In genomic region chr13:33347866-33348265, GRCh38 we compare ENCODE assay signal across 25 cellular contexts.
A peak's percentile ranks its signal among the peaks of the same experiment; 100 is the strongest.
DNase-seq lines count a peak whose midpoint lies in the region; ATAC-seq and TF ChIP-seq lines count a peak whose summit lies in the region.
"Had no signal": no experiment of that assay in that cellular context is flagged by ENCODE, and none has a peak within 500 bp of the region (broad histone marks: within the 10 kb centered on the region; RNA-seq: fewer than 3 reads in every experiment).

No MANE protein-coding gene starts in this region.

- peaks cover 41% of the 10 kb centered on the region for H3K27me3 Mint-ChIP-seq in type B pancreatic cell

- H3K9me3 Mint-ChIP-seq in type B pancreatic cell: peaks cover 6% of the 10 kb centered on the region
- H3K9me3 Mint-ChIP-seq: activated B cell treated with CpG ODN at 0.5 μM for 24 hours; activated CD4-positive, alpha-beta memory T cell treated with anti-CD3 and anti-CD28 coated beads, Interleukin-2, amount 10 ng/mL, durations not matched to agents 7 days and 5 days; activated naive CD4-positive, alpha-beta T cell treated with anti-CD3 and anti-CD28 coated beads for 36 hours; dendritic cell treated with granulocyte-macrophage colony-stimulating factor and Interleukin-4, amounts not matched to agents 40 ng/mL and 50 ng/mL, for 4 days; stimulated activated naive CD8-positive, alpha-beta T cell treated with anti-CD3 and anti-CD28 coated beads, Interleukin-15, amount 100 ng/mL, for 72 hours had no signal

- ATAC-seq in Right ventricle myocardium inferior (no peak), GM19328 (IDR thresholded peaks at IDR 0.05; ENCODE audit: unreplicated experiment) (no peak)
- ATAC-seq: foreskin keratinocyte; natural killer cell treated with Interleukin-12 subunit alpha and Interleukin-12 subunit beta and Interleukin-15 and Interleukin-18, amount 100 ng/mL, for 72 hours; SK-N-SH treated with all-trans-retinoic acid at 6 μM for 48 hours; stimulated activated naive CD8-positive, alpha-beta T cell treated with anti-CD3 and anti-CD28 coated beads, Interleukin-15, amount 100 ng/mL, for 72 hours had no signal

- peaks cover 7% of the 10 kb centered on the region for H3K79me2 ChIP-seq in parathyroid adenoma
- no peaks in the 10 kb centered on the region for H3K79me2 ChIP-seq in mammary epithelial cell (ENCODE audit: insufficient read depth, low read length)

- H3K9me3 ChIP-seq in left ventricle myocardium inferior (replicated peaks) (no peaks in the 10 kb centered on the region), parathyroid adenoma (ENCODE audit: control insufficient read depth, low read length) (no peaks in the 10 kb centered on the region), mammary epithelial cell (replicated peaks; ENCODE audit: insufficient read depth, low read length) (no peaks in the 10 kb centered on the region)
- H3K9me3 ChIP-seq: BE2C, spleen had no signal

- H3K4me1 ChIP-seq in left ventricle myocardium inferior: peaks cover 65% of the 10 kb centered on the region
- H3K4me1 ChIP-seq in parathyroid adenoma: peaks cover 3% of the 10 kb centered on the region
- no peaks in the 10 kb centered on the region for H3K4me1 ChIP-seq in mammary epithelial cell (ENCODE audit: insufficient read depth, low read length)
- H3K4me1 ChIP-seq: BE2C had no signal

- TF ChIP-seq CTCF in left ventricle myocardium inferior (IDR thresholded peaks at IDR 0.05; ENCODE audit: borderline replicate concordance): no peak
- no peak for TF ChIP-seq CTCF in fibroblast of the aortic adventitia (IDR thresholded peaks at IDR 0.05; ENCODE audit: insufficient read depth, low read length)
- no peak for TF ChIP-seq CTCF in parathyroid adenoma (IDR thresholded peaks at IDR 0.05)
- TF ChIP-seq CTCF in type B pancreatic cell (conservative IDR thresholded peaks at IDR 0.05): no peak
- TF ChIP-seq CTCF in mammary epithelial cell (conservative IDR thresholded peaks at IDR 0.05 in 1 of 2, IDR thresholded peaks at IDR 0.05 in 1 of 2; ENCODE audit: extremely low read depth in 1 of 2, insufficient read depth in 1 of 2, low read depth in 1 of 2, low read length in 2 of 2): no peak

- H3K36me3 ChIP-seq in left ventricle myocardium inferior (no peaks in the 10 kb centered on the region), parathyroid adenoma (ENCODE audit: control insufficient read depth, insufficient read depth, low read length) (no peaks in the 10 kb centered on the region), mammary epithelial cell (ENCODE audit: insufficient read depth, low read length) (no peaks in the 10 kb centered on the region)
- H3K36me3 ChIP-seq: BE2C, spleen had no signal

- H3K4me2 ChIP-seq in parathyroid adenoma (ENCODE audit: low read length) (peak overlapping the region; percentile 17), mammary epithelial cell (ENCODE audit: insufficient read depth, low read depth, low read length) (no peak overlapping the region)

- in situ Hi-C loops in mammary epithelial cell (cut with MboI; ENCODE audit: low sequenced_read_pairs in 2 of 2): no loop called here

- intact Hi-C loops in left ventricle myocardium inferior (cut with micrococcal nuclease) (no loop called here), Right ventricle myocardium inferior (cut with DNase I) (no loop called here), mammary epithelial cell (cut with micrococcal nuclease) (no loop called here)

- DNase-seq in left ventricle myocardium inferior (no peak), Right ventricle myocardium inferior (ENCODE audit: missing footprints) (no peak), fibroblast of the aortic adventitia (ENCODE audit: low read depth) (peak; percentile 29), type B pancreatic cell (ENCODE audit: extremely low spot score, unreplicated experiment) (no peak), mammary epithelial cell (no peak), NK-92 (lab: John Stamatoyannopoulos, UW; ENCODE audit: unreplicated experiment) (no peak)
- DNase-seq: 8988T; activated B cell treated with CpG ODN at 0.5 μM for 24 hours; activated CD4-positive, alpha-beta memory T cell treated with anti-CD3 and anti-CD28 coated beads, Interleukin-2, amount 10 ng/mL, durations not matched to agents 7 days and 5 days; activated naive CD4-positive, alpha-beta T cell treated with anti-CD3 and anti-CD28 coated beads for 36 hours; activated T-cell treated with anti-CD3 and anti-CD28 coated beads for 4 hours; BE2C; foreskin keratinocyte; Karpas-422; NCI-H1092 treated with DMSO at 0.1 percent for 48 hours; NCI-H2029; NK-92 treated with Interleukin-12 subunit alpha and Interleukin-12 subunit beta, amount 100 ng/mL, for 24 hours; spleen; stimulated activated CD4-positive, alpha-beta T cell treated with anti-CD3 and anti-CD28 coated beads, Interleukin-4, amount 100 ng/mL, for 24 hours; stimulated activated naive CD8-positive, alpha-beta T cell treated with anti-CD3 and anti-CD28 coated beads, Interleukin-15, amount 100 ng/mL, for 72 hours had no signal

- dilution Hi-C loops in mammary epithelial cell (cut with HindIII; ENCODE audit: low sequenced_read_pairs): no loop called here

- H2AFZ ChIP-seq in parathyroid adenoma (no peak overlapping the region), mammary epithelial cell (ENCODE audit: low read depth, low read length) (no peak overlapping the region)

- no peaks in the 10 kb centered on the region for H3K27me3 ChIP-seq in left ventricle myocardium inferior (ENCODE audit: low read depth)
- H3K27me3 ChIP-seq in parathyroid adenoma (ENCODE audit: control insufficient read depth, insufficient read depth, low read length): no peaks in the 10 kb centered on the region
- peaks cover 2% of the 10 kb centered on the region for H3K27me3 ChIP-seq in mammary epithelial cell (ENCODE audit: insufficient read depth, low read length)
- H3K27me3 ChIP-seq: BE2C, foreskin keratinocyte had no signal

- no TSS peak for BruUV-seq in mammary epithelial cell (replicated peaks; lab: Mats Ljungman, UMichigan)

- no peak overlapping the region for H3K27ac ChIP-seq in left ventricle myocardium inferior (replicated peaks)
- H3K27ac ChIP-seq in parathyroid adenoma: no peak overlapping the region
- no peak overlapping the region for H3K27ac ChIP-seq in mammary epithelial cell (ENCODE audit: insufficient read depth, low read depth, low read length)
- H3K27ac ChIP-seq: foreskin keratinocyte, spleen had no signal

- H3K36me3 Mint-ChIP-seq in type B pancreatic cell: no peaks in the 10 kb centered on the region
- H3K36me3 Mint-ChIP-seq: natural killer cell treated with Interleukin-12 subunit alpha and Interleukin-12 subunit beta and Interleukin-15 and Interleukin-18, amount 100 ng/mL, for 72 hours had no signal

- WGBS in mammary epithelial cell (ENCODE audit: low coverage, missing lambda C conversion rate): 69% methylated on average over 4 of the region's 4 CpGs

- H4K20me1 ChIP-seq in mammary epithelial cell (ENCODE audit: insufficient read depth, low read length): no peaks in the 10 kb centered on the region

- CTCF ChIA-PET in mammary epithelial cell (lab: Charles Lee; ENCODE audit: low non-redundant PET): no interaction called here

- H3K4me3 ChIP-seq in left ventricle myocardium inferior: peak overlapping the region; percentile 89
- H3K4me3 ChIP-seq in fibroblast of the aortic adventitia (ENCODE audit: low read depth, low read length): no peak overlapping the region
- H3K4me3 ChIP-seq in parathyroid adenoma (ENCODE audit: low read depth, low read length): no peak overlapping the region
- no peak overlapping the region for H3K4me3 ChIP-seq in mammary epithelial cell (replicated peaks in 1 of 3; ENCODE audit: insufficient read depth in 1 of 3, low read depth in 2 of 3, low read length in 3 of 3)
- H3K4me3 ChIP-seq: spleen had no signal

- H3K9ac ChIP-seq in parathyroid adenoma: no peak overlapping the region
- no peak overlapping the region for H3K9ac ChIP-seq in mammary epithelial cell (ENCODE audit: insufficient read depth, low read length)

- H3K4me1 Mint-ChIP-seq in type B pancreatic cell (ENCODE audit: unreplicated experiment): peaks cover 5% of the 10 kb centered on the region

- H3K4me3 Mint-ChIP-seq in type B pancreatic cell: peak overlapping the region; percentile 38
- H3K4me3 Mint-ChIP-seq: activated B cell treated with CpG ODN at 0.5 μM for 24 hours; activated CD4-positive, alpha-beta memory T cell treated with anti-CD3 and anti-CD28 coated beads, Interleukin-2, amount 10 ng/mL, durations not matched to agents 7 days and 5 days; activated naive CD4-positive, alpha-beta T cell treated with anti-CD3 and anti-CD28 coated beads for 36 hours; dendritic cell treated with granulocyte-macrophage colony-stimulating factor and Interleukin-4, amounts not matched to agents 40 ng/mL and 50 ng/mL, for 4 days; natural killer cell treated with Interleukin-12 subunit alpha and Interleukin-12 subunit beta and Interleukin-15 and Interleukin-18, amount 100 ng/mL, for 72 hours; stimulated activated naive CD8-positive, alpha-beta T cell treated with anti-CD3 and anti-CD28 coated beads, Interleukin-15, amount 100 ng/mL, for 72 hours had no signal

- H3K27ac Mint-ChIP-seq in type B pancreatic cell: no peak overlapping the region
- H3K27ac Mint-ChIP-seq: activated B cell treated with CpG ODN at 0.5 μM for 24 hours; activated CD4-positive, alpha-beta memory T cell treated with anti-CD3 and anti-CD28 coated beads, Interleukin-2, amount 10 ng/mL, durations not matched to agents 7 days and 5 days; activated naive CD4-positive, alpha-beta T cell treated with anti-CD3 and anti-CD28 coated beads for 36 hours; dendritic cell treated with granulocyte-macrophage colony-stimulating factor and Interleukin-4, amounts not matched to agents 40 ng/mL and 50 ng/mL, for 4 days; natural killer cell treated with Interleukin-12 subunit alpha and Interleukin-12 subunit beta and Interleukin-15 and Interleukin-18, amount 100 ng/mL, for 72 hours; stimulated activated naive CD8-positive, alpha-beta T cell treated with anti-CD3 and anti-CD28 coated beads, Interleukin-15, amount 100 ng/mL, for 72 hours had no signal
